In the genomic region with DNA sequence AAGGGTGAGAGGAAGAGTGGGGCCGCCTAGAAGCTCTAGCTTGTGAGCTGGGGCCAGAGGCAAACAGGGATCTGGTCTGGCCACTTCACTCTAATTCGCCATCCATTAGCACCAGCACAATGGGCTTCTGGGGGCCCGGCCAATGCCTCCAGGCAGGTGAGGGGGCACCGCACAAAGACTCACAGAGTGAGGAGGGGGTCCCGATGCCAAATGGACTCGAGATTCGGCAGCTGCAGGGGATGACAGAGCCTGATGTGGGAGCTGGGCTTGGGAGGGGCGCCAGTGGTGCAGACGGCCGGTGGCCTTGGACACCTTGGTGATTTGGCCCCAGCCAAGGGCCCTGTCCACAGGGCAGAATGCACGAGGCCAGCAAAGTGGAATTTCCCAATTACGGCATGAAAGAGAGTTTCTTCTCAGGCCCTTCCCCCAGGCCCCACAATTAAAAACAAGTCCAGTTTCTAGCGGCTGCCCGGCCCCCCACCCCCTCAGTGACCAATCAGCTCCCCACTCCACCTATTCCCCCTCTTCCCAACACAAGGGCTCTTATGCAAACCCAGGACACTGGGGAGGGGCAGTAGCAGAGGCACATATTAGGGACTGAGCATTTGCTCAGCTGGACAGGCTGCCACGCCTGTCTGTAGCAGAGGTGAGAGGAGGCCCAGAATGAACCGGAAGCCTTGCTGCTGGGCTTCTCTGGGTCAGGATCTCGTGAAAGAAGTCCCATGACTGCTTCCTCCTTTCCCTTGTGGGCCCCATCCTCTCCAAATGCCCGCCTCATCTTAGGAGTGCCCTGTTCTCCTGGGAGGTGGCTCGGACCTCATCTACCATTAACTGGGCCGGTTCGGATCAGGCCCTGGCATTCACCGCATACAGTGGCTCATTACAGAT, we compare ENCODE assay signal across 1 cellular context.
TF ChIP-seq lines count a peak whose summit lies in the region.

No MANE protein-coding gene starts in this region.

TF ChIP-seq in HepG2, 621 proteins besides CTCF, POLR2A, EP300 and RAD21 (continued from another document and continues in another):
- TF ChIP-seq ZNF556 (CRISPR knock-in tag; IDR thresholded peaks at IDR 0.05; ENCODE audit: borderline replicate concordance) (peak; percentile 90), ZNF234 (CRISPR knock-in tag; conservative IDR thresholded peaks at IDR 0.05) (no peak), ZNF446 (CRISPR knock-in tag; IDR thresholded peaks at IDR 0.05) (no peak; the same call in 1 of the 2 replicates), ZNF543 (CRISPR knock-in tag; IDR thresholded peaks at IDR 0.05) (peak; percentile 75; the same call in 1 of the 2 replicates), ZNF557 (CRISPR knock-in tag; IDR thresholded peaks at IDR 0.05) (no peak), ZNF451 (CRISPR knock-in tag; IDR thresholded peaks at IDR 0.05) (peak; percentile 3; the same call in 1 of the 2 replicates), BRCA1 (CRISPR knock-in tag; IDR thresholded peaks at IDR 0.05) (no peak; the same call in 1 of the 2 replicates), PHB2 (IDR thresholded peaks at IDR 0.05; ENCODE audit: partially characterized antibody) (no peak), RORA (CRISPR knock-in tag; IDR thresholded peaks at IDR 0.05) (no peak), KLF11 (CRISPR knock-in tag; IDR thresholded peaks at IDR 0.05) (no peak), ZNF362 (CRISPR knock-in tag; IDR thresholded peaks at IDR 0.05; ENCODE audit: borderline replicate concordance) (peak; percentile 68; the same call in 1 of the 2 replicates), ISL2 (CRISPR knock-in tag; IDR thresholded peaks at IDR 0.05) (peak; percentile 79), MTERF4 (CRISPR knock-in tag; IDR thresholded peaks at IDR 0.05) (peak; percentile 80), GRHL1 (CRISPR knock-in tag; conservative IDR thresholded peaks at IDR 0.05) (no peak), ZNF407 (CRISPR knock-in tag; IDR thresholded peaks at IDR 0.05; ENCODE audit: not compliant biosample characterization) (no peak), SMAD3 (CRISPR knock-in tag; IDR thresholded peaks at IDR 0.05) (peak; percentile 84; the same call in 1 of the 2 replicates), SRSF9 (IDR thresholded peaks at IDR 0.05; ENCODE audit: borderline replicate concordance, insufficient read depth, low read depth, low read length, poor library complexity, severe bottlenecking) (no peak), NFKB2 (CRISPR knock-in tag; IDR thresholded peaks at IDR 0.05; ENCODE audit: borderline replicate concordance) (peak; percentile 14; the same call in 1 of the 2 replicates), MTF2 (CRISPR knock-in tag; IDR thresholded peaks at IDR 0.05; ENCODE audit: borderline replicate concordance) (no peak), ZNF691 (CRISPR knock-in tag; IDR thresholded peaks at IDR 0.05; ENCODE audit: borderline replicate concordance, low read depth) (peak; percentile 86), MED8 (CRISPR knock-in tag; IDR thresholded peaks at IDR 0.05; ENCODE audit: insufficient replicate concordance) (peak; percentile 31), ZBTB1 (CRISPR knock-in tag; IDR thresholded peaks at IDR 0.05; ENCODE audit: borderline replicate concordance) (peak; percentile 78; the same call in 1 of the 2 replicates), ZFP36L1 (CRISPR knock-in tag; IDR thresholded peaks at IDR 0.05) (no peak; the same call in 1 of the 2 replicates)
- TF ChIP-seq, protein P1, sequence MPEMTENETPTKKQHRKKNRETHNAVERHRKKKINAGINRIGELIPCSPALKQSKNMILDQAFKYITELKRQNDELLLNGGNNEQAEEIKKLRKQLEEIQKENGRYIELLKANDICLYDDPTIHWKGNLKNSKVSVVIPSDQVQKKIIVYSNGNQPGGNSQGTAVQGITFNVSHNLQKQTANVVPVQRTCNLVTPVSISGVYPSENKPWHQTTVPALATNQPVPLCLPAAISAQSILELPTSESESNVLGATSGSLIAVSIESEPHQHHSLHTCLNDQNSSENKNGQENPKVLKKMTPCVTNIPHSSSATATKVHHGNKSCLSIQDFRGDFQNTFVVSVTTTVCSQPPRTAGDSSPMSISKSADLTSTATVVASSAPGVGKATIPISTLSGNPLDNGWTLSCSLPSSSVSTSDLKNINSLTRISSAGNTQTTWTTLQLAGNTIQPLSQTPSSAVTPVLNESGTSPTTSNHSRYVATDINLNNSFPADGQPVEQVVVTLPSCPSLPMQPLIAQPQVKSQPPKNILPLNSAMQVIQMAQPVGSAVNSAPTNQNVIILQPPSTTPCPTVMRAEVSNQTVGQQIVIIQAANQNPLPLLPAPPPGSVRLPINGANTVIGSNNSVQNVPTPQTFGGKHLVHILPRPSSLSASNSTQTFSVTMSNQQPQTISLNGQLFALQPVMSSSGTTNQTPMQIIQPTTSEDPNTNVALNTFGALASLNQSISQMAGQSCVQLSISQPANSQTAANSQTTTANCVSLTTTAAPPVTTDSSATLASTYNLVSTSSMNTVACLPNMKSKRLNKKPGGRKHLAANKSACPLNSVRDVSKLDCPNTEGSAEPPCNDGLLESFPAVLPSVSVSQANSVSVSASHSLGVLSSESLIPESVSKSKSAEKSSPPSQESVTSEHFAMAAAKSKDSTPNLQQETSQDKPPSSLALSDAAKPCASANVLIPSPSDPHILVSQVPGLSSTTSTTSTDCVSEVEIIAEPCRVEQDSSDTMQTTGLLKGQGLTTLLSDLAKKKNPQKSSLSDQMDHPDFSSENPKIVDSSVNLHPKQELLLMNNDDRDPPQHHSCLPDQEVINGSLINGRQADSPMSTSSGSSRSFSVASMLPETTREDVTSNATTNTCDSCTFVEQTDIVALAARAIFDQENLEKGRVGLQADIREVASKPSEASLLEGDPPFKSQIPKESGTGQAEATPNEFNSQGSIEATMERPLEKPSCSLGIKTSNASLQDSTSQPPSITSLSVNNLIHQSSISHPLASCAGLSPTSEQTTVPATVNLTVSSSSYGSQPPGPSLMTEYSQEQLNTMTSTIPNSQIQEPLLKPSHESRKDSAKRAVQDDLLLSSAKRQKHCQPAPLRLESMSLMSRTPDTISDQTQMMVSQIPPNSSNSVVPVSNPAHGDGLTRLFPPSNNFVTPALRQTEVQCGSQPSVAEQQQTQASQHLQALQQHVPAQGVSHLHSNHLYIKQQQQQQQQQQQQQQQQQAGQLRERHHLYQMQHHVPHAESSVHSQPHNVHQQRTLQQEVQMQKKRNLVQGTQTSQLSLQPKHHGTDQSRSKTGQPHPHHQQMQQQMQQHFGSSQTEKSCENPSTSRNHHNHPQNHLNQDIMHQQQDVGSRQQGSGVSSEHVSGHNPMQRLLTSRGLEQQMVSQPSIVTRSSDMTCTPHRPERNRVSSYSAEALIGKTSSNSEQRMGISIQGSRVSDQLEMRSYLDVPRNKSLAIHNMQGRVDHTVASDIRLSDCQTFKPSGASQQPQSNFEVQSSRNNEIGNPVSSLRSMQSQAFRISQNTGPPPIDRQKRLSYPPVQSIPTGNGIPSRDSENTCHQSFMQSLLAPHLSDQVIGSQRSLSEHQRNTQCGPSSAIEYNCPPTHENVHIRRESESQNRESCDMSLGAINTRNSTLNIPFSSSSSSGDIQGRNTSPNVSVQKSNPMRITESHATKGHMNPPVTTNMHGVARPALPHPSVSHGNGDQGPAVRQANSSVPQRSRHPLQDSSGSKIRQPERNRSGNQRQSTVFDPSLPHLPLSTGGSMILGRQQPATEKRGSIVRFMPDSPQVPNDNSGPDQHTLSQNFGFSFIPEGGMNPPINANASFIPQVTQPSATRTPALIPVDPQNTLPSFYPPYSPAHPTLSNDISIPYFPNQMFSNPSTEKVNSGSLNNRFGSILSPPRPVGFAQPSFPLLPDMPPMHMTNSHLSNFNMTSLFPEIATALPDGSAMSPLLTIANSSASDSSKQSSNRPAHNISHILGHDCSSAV (CRISPR knock-in tag; IDR thresholded peaks at IDR 0.05; ENCODE audit: borderline replicate concordance), result no peak
- TF ChIP-seq, protein P2, sequence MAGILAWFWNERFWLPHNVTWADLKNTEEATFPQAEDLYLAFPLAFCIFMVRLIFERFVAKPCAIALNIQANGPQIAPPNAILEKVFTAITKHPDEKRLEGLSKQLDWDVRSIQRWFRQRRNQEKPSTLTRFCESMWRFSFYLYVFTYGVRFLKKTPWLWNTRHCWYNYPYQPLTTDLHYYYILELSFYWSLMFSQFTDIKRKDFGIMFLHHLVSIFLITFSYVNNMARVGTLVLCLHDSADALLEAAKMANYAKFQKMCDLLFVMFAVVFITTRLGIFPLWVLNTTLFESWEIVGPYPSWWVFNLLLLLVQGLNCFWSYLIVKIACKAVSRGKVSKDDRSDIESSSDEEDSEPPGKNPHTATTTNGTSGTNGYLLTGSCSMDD (CRISPR knock-in tag; IDR thresholded peaks at IDR 0.05), result no peak
